In the genomic region with DNA sequence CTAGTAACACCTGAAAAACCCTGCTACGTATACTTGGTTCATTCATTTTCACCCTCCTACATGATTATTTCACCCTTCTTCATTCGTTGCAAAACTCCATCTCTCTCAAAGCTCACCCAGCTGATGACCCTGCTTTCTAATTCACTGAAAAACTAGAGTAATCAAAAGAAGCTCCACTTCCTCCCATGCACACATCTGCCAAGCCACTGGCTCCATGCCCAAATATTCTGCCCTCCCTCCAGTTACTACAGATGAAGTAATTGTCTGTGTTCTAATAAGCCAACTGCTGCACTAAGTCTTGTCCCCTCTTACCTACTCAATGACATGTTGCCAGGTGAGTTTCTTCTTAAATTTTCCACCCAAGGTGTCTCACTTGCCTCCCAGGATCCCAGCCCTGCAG, we compare ENCODE assay signal across 12 cellular contexts.
DNase-seq lines count a peak whose midpoint lies in the region; ATAC-seq and TF ChIP-seq lines count a peak whose summit lies in the region.
"Had no signal": no experiment of that assay in that cellular context is flagged by ENCODE, and none has a peak within 500 bp of the region (broad histone marks: within the 10 kb centered on the region; RNA-seq: fewer than 3 reads in every experiment).

No MANE protein-coding gene starts in this region.

- no peak overlapping the region for H3K18ac ChIP-seq in IMR-90 (ENCODE audit: low read depth, low read length)

- in situ Hi-C loops in IMR-90 (cut with MboI; ENCODE audit: low sequenced_read_pairs): no loop called here

- no peak overlapping the region for H2BK15ac ChIP-seq in IMR-90 (ENCODE audit: low read depth, low read length)

- peak; percentile 53 for ATAC-seq in IMR-90 (ENCODE audit: low read depth)
- peak; percentile 63 to 65 for ATAC-seq in left cardiac atrium
- ATAC-seq: CD8-positive, alpha-beta T cell had no signal

- DNase-seq in AG20443 (ENCODE audit: low spot score) (peak; percentile 49), IMR-90 (peak; percentile 64), SK-N-MC (ENCODE audit: low read depth, low spot score) (peak; percentile 26), left cardiac atrium (peak; percentile 29), NCI-H82 (lab: John Stamatoyannopoulos, UW) (no peak), ecto neural progenitor cell (ENCODE audit: low spot score) (no peak), A172 (ENCODE audit: low spot score) (no peak)
- DNase-seq in activated CD8-positive, alpha-beta memory T cell treated with anti-CD3 and anti-CD28 coated beads, Interleukin-2, amount 50 U/mL, for 4 hours: no peak
- DNase-seq: activated naive CD8-positive, alpha-beta T cell treated with anti-CD3 and anti-CD28 coated beads, Interleukin-2, amount 10 ng/mL, durations not matched to agents 7 days and 5 days; CD8-positive, alpha-beta T cell; stimulated activated CD8-positive, alpha-beta memory T cell treated with anti-CD3 and anti-CD28 coated beads, Interleukin-4, amount 100 ng/mL, for 48 hours had no signal

- POLR2A ChIA-PET in IMR-90 (lab: Charles Lee; ENCODE audit: unreplicated experiment): no interaction called here

- H4K8ac ChIP-seq in IMR-90 (ENCODE audit: low read depth in 2 of 2, low read length in 2 of 2): no peak overlapping the region

- no peak overlapping the region for H3K9ac ChIP-seq in IMR-90 (ENCODE audit: low read depth, low read length)
- no peak overlapping the region for H3K9ac ChIP-seq in SK-N-MC (ENCODE audit: insufficient read length)

- H2BK5ac ChIP-seq in IMR-90 (ENCODE audit: low read depth, low read length, poor library complexity, severe bottlenecking): no peak overlapping the region

- H3K23ac ChIP-seq in IMR-90 (ENCODE audit: low read depth, low read length): no peak overlapping the region

- H3K9me3 ChIP-seq in IMR-90 (ENCODE audit: control insufficient read depth, insufficient read depth, low read length): no peaks in the 10 kb centered on the region
- H3K9me3 ChIP-seq in SK-N-MC (ENCODE audit: low read depth, low read length): no peaks in the 10 kb centered on the region
- H3K9me3 ChIP-seq: SJSA1 had no signal

- H3K27me3 ChIP-seq in IMR-90 (ENCODE audit: control insufficient read depth, insufficient read depth, low read length): no peaks in the 10 kb centered on the region
- H3K27me3 ChIP-seq: SJSA1 had no signal

- CTCF ChIA-PET in IMR-90 (lab: Yijun Ruan, JAX): interaction anchor here (0.7 kb wide), 1 partner anchor 12 kb away, joined by 3 read pairs; no protein-coding TSS in a partner anchor

- no peak overlapping the region for H2AK9ac ChIP-seq in IMR-90 (replicated peaks; ENCODE audit: low read depth, low read length, poor library complexity)

- H2AFZ ChIP-seq in IMR-90 (replicated peaks; ENCODE audit: low read length, poor library complexity): no peak overlapping the region

- no peaks in the 10 kb centered on the region for H3K9me1 ChIP-seq in IMR-90 (ENCODE audit: insufficient read depth, low read length)

- no peak overlapping the region for H3K14ac ChIP-seq in IMR-90 (replicated peaks; ENCODE audit: low read depth, low read length)

- no peak overlapping the region for H3K4me2 ChIP-seq in IMR-90 (ENCODE audit: low read depth, low read length)

- H3K27ac ChIP-seq in IMR-90 (ENCODE audit: insufficient read depth, low read length): no peak overlapping the region
- H3K27ac ChIP-seq in SK-N-MC: no peak overlapping the region
- H3K27ac ChIP-seq: SJSA1 had no signal

- no peak for TF ChIP-seq POLR2A in IMR-90 (IDR thresholded peaks at IDR 0.05; ENCODE audit: low read depth, low read length)

- no peak overlapping the region for H2BK20ac ChIP-seq in IMR-90 (ENCODE audit: low read depth, low read length)

- TF ChIP-seq CTCF in IMR-90 (conservative IDR thresholded peaks at IDR 0.05; ENCODE audit: low read depth, low read length): no peak

- peaks cover 5 to 16% of the 10 kb centered on the region in 2 experiments for H3K79me1 ChIP-seq in IMR-90 (ENCODE audit: low read depth in 1 of 2, low read length in 2 of 2)

- peaks cover 2% of the 10 kb centered on the region; the same call in 1 of the 2 replicates for H3K4me1 ChIP-seq in IMR-90 (ENCODE audit: control insufficient read depth, insufficient read depth, low read length)
- H3K4me1 ChIP-seq: SJSA1 had no signal

- WGBS in IMR-90 (ENCODE audit: extremely low coverage in 2 of 2, insufficient read length in 1 of 2), 2 experiments: 60% methylated on average over 1 of the region's 2 CpGs; no CpG with 5 or more reads in 1 of the 2 experiments

- H4K5ac ChIP-seq in IMR-90 (ENCODE audit: low read depth, low read length): no peak overlapping the region

- dilution Hi-C loops in IMR-90 (cut with HindIII; ENCODE audit: low sequenced_read_pairs, unreplicated experiment): no loop called here

- no peak overlapping the region for H4K91ac ChIP-seq in IMR-90 (ENCODE audit: insufficient read depth, low read depth, low read length)

- H2BK120ac ChIP-seq in IMR-90 (ENCODE audit: low read depth, low read length): no peak overlapping the region

- no peaks in the 10 kb centered on the region for H3K36me3 ChIP-seq in IMR-90 (ENCODE audit: control insufficient read depth, insufficient read depth, low read length)
- H3K36me3 ChIP-seq in SK-N-MC (ENCODE audit: insufficient read depth, low read length): no peaks in the 10 kb centered on the region

- H2AK5ac ChIP-seq in IMR-90 (ENCODE audit: low read depth, low read length): no peak overlapping the region

- no peaks in the 10 kb centered on the region for H4K20me1 ChIP-seq in IMR-90 (ENCODE audit: insufficient read depth, low read length)

- no TSS peak for BruUV-seq in IMR-90 (replicated peaks; lab: Mats Ljungman, UMichigan)

- intact Hi-C loops in IMR-90 (cut with micrococcal nuclease): no loop called here
- intact Hi-C loops in left cardiac atrium (cut with DNase I): no loop called here

- H3K4me3 ChIP-seq in IMR-90 (ENCODE audit: insufficient read depth, low read depth, low read length) (no peak overlapping the region), SK-N-MC (no peak overlapping the region)
- H3K4me3 ChIP-seq: SJSA1 had no signal

- no peak for TF ChIP-seq RAD21 in IMR-90 (IDR thresholded peaks at IDR 0.05; ENCODE audit: low read length)

- H3K56ac ChIP-seq in IMR-90 (ENCODE audit: extremely low read depth, insufficient read depth, low read length): no peak overlapping the region

- no peak overlapping the region for H3K4ac ChIP-seq in IMR-90 (ENCODE audit: low read depth, low read length)

TF ChIP-seq in IMR-90, 13 proteins besides CTCF, POLR2A, EP300 and RAD21:
- TF ChIP-seq CHD1 (IDR thresholded peaks at IDR 0.05; ENCODE audit: low read depth, low read length) (no peak), USF2 (IDR thresholded peaks at IDR 0.05; ENCODE audit: low read depth, low read length) (no peak), RCOR1 (IDR thresholded peaks at IDR 0.05; ENCODE audit: insufficient replicate concordance, low read length) (no peak), MAZ (IDR thresholded peaks at IDR 0.05; ENCODE audit: borderline replicate concordance, low read depth, low read length) (no peak), MAFK (IDR thresholded peaks at IDR 0.05; ENCODE audit: low read depth, low read length) (no peak), BHLHE40 (IDR thresholded peaks at IDR 0.05; ENCODE audit: low read depth, low read length) (no peak), RFX5 (IDR thresholded peaks at IDR 0.05; ENCODE audit: low read depth, low read length) (no peak), CEBPB (IDR thresholded peaks at IDR 0.05; ENCODE audit: low read depth, low read length) (no peak), SMC3 (IDR thresholded peaks at IDR 0.05; ENCODE audit: low read depth, low read length) (no peak)

Comparison
In these comparisons a context has a peak if more than half of its experiments do, and no peak if none do; other contexts are left out.
1. DNase-seq: peak in AG20443 (single experiment), IMR-90 (single experiment), SK-N-MC (single experiment) and left cardiac atrium (single experiment); none in NCI-H82 (single experiment), ecto neural progenitor cell (single experiment), activated CD8-positive, alpha-beta memory T cell treated with anti-CD3 and anti-CD28 coated beads, Interleukin-2, amount 50 U/mL, for 4 hours (single experiment) and A172 (single experiment).